14 cellular contexts compared by ENCODE assay signal in the genomic region with DNA sequence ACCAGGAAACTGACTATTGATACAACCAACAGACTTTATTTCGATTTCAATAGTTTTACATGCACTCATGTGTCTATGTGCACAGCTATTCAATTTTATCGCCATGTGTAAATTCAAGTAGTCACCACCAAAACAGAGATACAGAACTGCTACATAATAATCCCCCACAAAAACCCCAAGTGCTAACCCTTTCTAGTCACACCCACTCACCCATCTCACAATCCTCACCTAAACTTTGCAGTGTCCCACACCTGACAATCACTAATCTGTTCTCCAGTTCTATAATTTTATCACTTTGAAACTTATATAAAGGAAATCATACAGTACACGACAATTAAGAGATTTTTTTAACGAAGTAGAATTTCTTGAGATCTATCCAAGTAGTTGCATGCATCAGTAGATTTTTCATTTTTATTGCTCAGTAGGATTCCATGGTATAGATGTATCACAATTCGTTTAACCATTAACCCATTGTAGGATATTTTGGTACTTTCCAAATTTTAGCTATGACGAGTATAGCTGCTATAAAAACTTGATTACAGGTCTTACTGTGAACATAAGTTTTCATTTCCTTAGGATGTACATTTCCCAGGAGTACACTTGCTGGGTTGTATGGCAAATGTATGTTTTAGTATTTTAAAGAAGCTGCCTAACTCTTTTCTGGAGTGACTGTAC.
"Had no signal": no experiment of that assay in that cellular context is flagged by ENCODE, and none has a peak within 500 bp of the region (broad histone marks: within the 10 kb centered on the region; RNA-seq: fewer than 3 reads in every experiment).

No MANE protein-coding gene starts in this region.

- H3K27ac Mint-ChIP-seq: activated naive CD4-positive, alpha-beta T cell treated with anti-CD3 and anti-CD28 coated beads, Interleukin-2, amount 10 ng/mL, durations not matched to agents 7 days and 5 days; activated T-helper 2 cell treated with anti-CD3 and anti-CD28 coated beads, Interferon-gamma antibody, Interleukin-2, Interleukin-4, amounts not matched to agents 10 μg/mL and 5 μg/mL and 100 μg/mL, durations not matched to agents 14 hours and 24 hours and 36 hours; stimulated activated naive CD8-positive, alpha-beta T cell treated with anti-CD3 and anti-CD28 coated beads, Interleukin-15, Interleukin-2, amounts not matched to agents 100 ng/mL and 50 ng/mL, for 24 hours had no signal

- DNase-seq: activated CD4-positive, alpha-beta T cell treated with anti-CD3 and anti-CD28 coated beads for 4 hours; activated naive CD4-positive, alpha-beta T cell treated with anti-CD3 and anti-CD28 coated beads, Interleukin-2, amount 10 ng/mL, durations not matched to agents 7 days and 5 days; activated T-cell treated with anti-CD3 and anti-CD28 coated beads for 4 hours; effector CD4-positive, alpha-beta T cell; heart right ventricle; left lung; mesenchymal stem cell; ovary; stimulated activated CD4-positive, alpha-beta T cell treated with anti-CD3 and anti-CD28 coated beads, Interleukin-12 subunit alpha, Interleukin-12 subunit beta, amount 100 ng/mL, for 4 hours; T1000; upper lobe of left lung had no signal

- ATAC-seq: heart right ventricle, left lung had no signal

- H3K27me3 Mint-ChIP-seq: activated naive CD4-positive, alpha-beta T cell treated with anti-CD3 and anti-CD28 coated beads, Interleukin-2, amount 10 ng/mL, durations not matched to agents 7 days and 5 days; stimulated activated naive CD8-positive, alpha-beta T cell treated with anti-CD3 and anti-CD28 coated beads, Interleukin-15, Interleukin-2, amounts not matched to agents 100 ng/mL and 50 ng/mL, for 24 hours had no signal

- H3K4me1 Mint-ChIP-seq: neural crest cell had no signal

- H3K9me3 ChIP-seq: left lung, ovary had no signal

- H3K4me3 Mint-ChIP-seq: activated naive CD4-positive, alpha-beta T cell treated with anti-CD3 and anti-CD28 coated beads, Interleukin-2, amount 10 ng/mL, durations not matched to agents 7 days and 5 days; neural crest cell; stimulated activated naive CD8-positive, alpha-beta T cell treated with anti-CD3 and anti-CD28 coated beads, Interleukin-15, Interleukin-2, amounts not matched to agents 100 ng/mL and 50 ng/mL, for 24 hours had no signal
